In the genomic region with DNA sequence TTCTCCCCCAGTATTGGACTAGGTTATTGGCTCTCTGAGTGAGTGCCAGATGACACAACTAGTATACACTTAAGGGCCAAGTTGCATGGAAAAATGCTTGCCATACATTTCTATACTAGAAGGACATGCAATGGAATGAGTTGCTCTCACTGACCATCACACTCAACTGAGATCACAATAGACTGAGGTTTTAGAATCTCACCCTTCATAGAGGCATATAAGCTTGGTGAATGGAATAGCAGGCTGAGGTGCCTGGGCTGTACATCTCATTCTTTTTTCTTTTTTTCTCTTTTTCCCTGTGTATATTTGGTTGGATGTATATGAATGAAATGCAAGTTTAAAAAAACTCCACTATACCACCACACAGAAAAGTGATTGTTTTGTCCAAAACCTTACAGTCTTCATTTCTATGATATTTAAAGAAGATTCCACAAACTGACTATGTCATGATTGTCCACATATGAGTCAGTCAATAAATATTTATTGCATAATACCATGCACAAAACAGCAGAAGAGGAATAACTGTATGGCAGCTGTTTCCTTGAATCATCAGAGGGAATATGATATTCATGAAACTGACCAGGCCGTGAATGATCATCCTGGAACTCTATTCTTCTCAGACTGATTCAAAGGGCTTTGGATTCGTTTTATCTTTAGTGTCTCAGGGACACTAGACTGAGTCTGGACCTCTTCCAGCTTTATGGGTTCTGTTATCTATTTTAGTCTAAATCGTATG, we compare ENCODE assay signal across 12 cellular contexts.
DNase-seq lines count a peak whose midpoint lies in the region; ATAC-seq and TF ChIP-seq lines count a peak whose summit lies in the region.
"Had no signal": no experiment of that assay in that cellular context is flagged by ENCODE, and none has a peak within 500 bp of the region (broad histone marks: within the 10 kb centered on the region; RNA-seq: fewer than 3 reads in every experiment).

No MANE protein-coding gene starts in this region.

- H3K36me3 ChIP-seq in Panc1 (ENCODE audit: control insufficient read depth, insufficient read depth, low read length) (no peaks in the 10 kb centered on the region), psoas muscle (ENCODE audit: insufficient read depth in 1 of 2, low read depth in 1 of 2) (no peaks in the 10 kb centered on the region), GM23338 (ENCODE audit: insufficient read depth) (no peaks in the 10 kb centered on the region)

- H2AFZ ChIP-seq in GM23338 = no peak overlapping the region

- H3K4me1 Mint-ChIP-seq in GM23338 = no peaks in the 10 kb centered on the region

- no peak overlapping the region for H3K4me2 ChIP-seq in GM23338

- H3K79me2 ChIP-seq in GM23338 (replicated peaks; ENCODE audit: insufficient read depth) = no peaks in the 10 kb centered on the region

- no peak overlapping the region for H3K27ac Mint-ChIP-seq in GM23338

- CTCF ChIA-PET in Panc1 (lab: Charles Lee) = interaction anchor here (0.5 kb wide), 1 partner anchor 30 kb away, joined by 10 read pairs; no protein-coding TSS in a partner anchor

- TF ChIP-seq CTCF in Panc1 (IDR thresholded peaks at IDR 0.05) = no peak
- no peak for TF ChIP-seq CTCF in psoas muscle (IDR thresholded peaks at IDR 0.05)
- TF ChIP-seq CTCF in GM23338 (conservative IDR thresholded peaks at IDR 0.05; ENCODE audit: low read depth in 2 of 2) = no peak

- in situ Hi-C loops in Panc1 (cut with HindIII; ENCODE audit: low pct_unique_long_range_greater_than_20kb, low sequenced_read_pairs) = no loop called here

- WGBS in psoas muscle, 3 donors = 21 to 32% (median 24%) methylated on average over 3 of the region's 3 CpGs

- H3K4me3 ChIP-seq in Panc1 (ENCODE audit: low read depth in 2 of 2, low read length in 2 of 2) (no peak overlapping the region), psoas muscle (no peak overlapping the region), GM23338 (no peak overlapping the region)
- H3K4me3 ChIP-seq: uterus had no signal

- H3K27ac ChIP-seq in Panc1 (ENCODE audit: low read length) (no peak overlapping the region; the same call in 1 of the 2 replicates), psoas muscle (no peak overlapping the region), GM23338 (ENCODE audit: low read depth) (no peak overlapping the region)
- H3K27ac ChIP-seq: uterus had no signal

- H3K9me3 Mint-ChIP-seq in GM23338 = no peaks in the 10 kb centered on the region
- H3K9me3 Mint-ChIP-seq: natural killer cell treated with Interleukin-12 subunit alpha and Interleukin-12 subunit beta and Interleukin-15 and Interleukin-18, amount 100 ng/mL, for 72 hours had no signal

- no TSS peak for BruUV-seq in Panc1 (replicated peaks; lab: Mats Ljungman, UMichigan)

- H3K27me3 ChIP-seq in Panc1 (ENCODE audit: control insufficient read depth, insufficient read depth, low read length) = no peaks in the 10 kb centered on the region
- no peaks in the 10 kb centered on the region for H3K27me3 ChIP-seq in psoas muscle (ENCODE audit: insufficient read depth in 3 of 3, low read length in 2 of 3)
- no peaks in the 10 kb centered on the region for H3K27me3 ChIP-seq in GM23338 (ENCODE audit: insufficient read depth)
- H3K27me3 ChIP-seq: uterus had no signal

- no peak overlapping the region for H3K4me3 Mint-ChIP-seq in GM23338
- H3K4me3 Mint-ChIP-seq: natural killer cell treated with Interleukin-12 subunit alpha and Interleukin-12 subunit beta and Interleukin-15 and Interleukin-18, amount 100 ng/mL, for 72 hours had no signal

- POLR2A ChIA-PET in Panc1 (lab: Charles Lee) = no interaction called here

- H3K9me3 ChIP-seq in Panc1 (ENCODE audit: control insufficient read depth, insufficient read depth, low read depth, low read length) (no peaks in the 10 kb centered on the region), psoas muscle (no peaks in the 10 kb centered on the region)
- H3K9me3 ChIP-seq: uterus had no signal

- ATAC-seq in Panc1 (0 out of 2 replicates have a peak, but pooled peaks have one; percentile 36), psoas muscle (peak; percentile 58 to 72 (median 62)), GM23338 (no peak), HG03097 (IDR thresholded peaks at IDR 0.05; ENCODE audit: low FRiP score, unreplicated experiment) (no peak)
- ATAC-seq: natural killer cell treated with Interleukin-12 subunit alpha and Interleukin-12 subunit beta and Interleukin-15 and Interleukin-18, amount 100 ng/mL, for 72 hours had no signal

- intact Hi-C loops in Panc1 (cut with micrococcal nuclease; ENCODE audit: unreplicated experiment) (loop anchor here (10.0 kb wide), 1 partner anchor 471 kb away; no protein-coding TSS in a partner anchor), psoas muscle (cut with DNase I) (loop anchor here in 1 of 2 donors (5.0 to 10.0 kb wide), 3 partner anchors 153 to 341 kb away; a partner anchor contains a TSS)

- H3K36me3 Mint-ChIP-seq in GM23338 (ENCODE audit: low read depth) = no peaks in the 10 kb centered on the region
- H3K36me3 Mint-ChIP-seq: natural killer cell treated with Interleukin-12 subunit alpha and Interleukin-12 subunit beta and Interleukin-15 and Interleukin-18, amount 100 ng/mL, for 72 hours had no signal

- peaks cover 5% of the 10 kb centered on the region for H3K27me3 Mint-ChIP-seq in GM23338 (ENCODE audit: insufficient read depth, low read depth, poor library complexity)
- H3K27me3 Mint-ChIP-seq: natural killer cell treated with Interleukin-12 subunit alpha and Interleukin-12 subunit beta and Interleukin-15 and Interleukin-18, amount 100 ng/mL, for 72 hours had no signal

- H3K4me1 ChIP-seq in Panc1 (ENCODE audit: control insufficient read depth, insufficient read depth, low read length) (no peaks in the 10 kb centered on the region; the same call in 1 of the 2 replicates), psoas muscle (no peaks in the 10 kb centered on the region), GM23338 (ENCODE audit: insufficient read depth) (no peaks in the 10 kb centered on the region)
- H3K4me1 ChIP-seq: uterus had no signal

- no peaks in the 10 kb centered on the region for H4K20me1 ChIP-seq in GM23338 (replicated peaks; ENCODE audit: insufficient read depth)

- H3F3A ChIP-seq in GM23338 (replicated peaks; ENCODE audit: low read depth) = no peaks in the 10 kb centered on the region

- H3K9me2 ChIP-seq in GM23338 (ENCODE audit: insufficient read depth) = no peaks in the 10 kb centered on the region

- DNase-seq in ELR (ENCODE audit: low read depth) (peak; percentile 97), Panc1 (ENCODE audit: low read depth, low spot score) (no peak), epidermal melanocyte (ENCODE audit: insufficient read length, low spot score) (peak; percentile 65), psoas muscle (no peak), cerebellum (ENCODE audit: low spot score) (no peak), GM23338 (ENCODE audit: low spot score) (no peak)
- DNase-seq in stimulated activated CD4-positive, alpha-beta T cell treated with anti-CD3 and anti-CD28 coated beads, Interleukin-4, amount 100 ng/mL, for 1 hour = no peak
- DNase-seq: activated CD4-positive, alpha-beta T cell treated with anti-CD3 and anti-CD28 coated beads for 4 hours; head of caudate nucleus; uterus had no signal

TF ChIP-seq in GM23338, 12 proteins besides CTCF, POLR2A, EP300 and RAD21 (continues in another document):
- no peak for TF ChIP-seq POLR2AphosphoS5 (IDR thresholded peaks at IDR 0.05; ENCODE audit: low read depth)
- no peak for TF ChIP-seq CREB1 (CRISPR knock-in tag; IDR thresholded peaks at IDR 0.05; ENCODE audit: low read depth)
- TF ChIP-seq JUNB (IDR thresholded peaks at IDR 0.05; ENCODE audit: unreplicated experiment) = no peak
- no peak for TF ChIP-seq EZH2 (IDR thresholded peaks at IDR 0.05; ENCODE audit: low read depth, unreplicated experiment)
- no peak for TF ChIP-seq EZH2phosphoT487 (IDR thresholded peaks at IDR 0.05; ENCODE audit: unreplicated experiment)
- TF ChIP-seq ZNF331 (CRISPR knock-in tag; IDR thresholded peaks at IDR 0.05; ENCODE audit: low read depth) = no peak
- TF ChIP-seq STAT1 (IDR thresholded peaks at IDR 0.05; ENCODE audit: unreplicated experiment) = no peak
- TF ChIP-seq, protein P1, sequence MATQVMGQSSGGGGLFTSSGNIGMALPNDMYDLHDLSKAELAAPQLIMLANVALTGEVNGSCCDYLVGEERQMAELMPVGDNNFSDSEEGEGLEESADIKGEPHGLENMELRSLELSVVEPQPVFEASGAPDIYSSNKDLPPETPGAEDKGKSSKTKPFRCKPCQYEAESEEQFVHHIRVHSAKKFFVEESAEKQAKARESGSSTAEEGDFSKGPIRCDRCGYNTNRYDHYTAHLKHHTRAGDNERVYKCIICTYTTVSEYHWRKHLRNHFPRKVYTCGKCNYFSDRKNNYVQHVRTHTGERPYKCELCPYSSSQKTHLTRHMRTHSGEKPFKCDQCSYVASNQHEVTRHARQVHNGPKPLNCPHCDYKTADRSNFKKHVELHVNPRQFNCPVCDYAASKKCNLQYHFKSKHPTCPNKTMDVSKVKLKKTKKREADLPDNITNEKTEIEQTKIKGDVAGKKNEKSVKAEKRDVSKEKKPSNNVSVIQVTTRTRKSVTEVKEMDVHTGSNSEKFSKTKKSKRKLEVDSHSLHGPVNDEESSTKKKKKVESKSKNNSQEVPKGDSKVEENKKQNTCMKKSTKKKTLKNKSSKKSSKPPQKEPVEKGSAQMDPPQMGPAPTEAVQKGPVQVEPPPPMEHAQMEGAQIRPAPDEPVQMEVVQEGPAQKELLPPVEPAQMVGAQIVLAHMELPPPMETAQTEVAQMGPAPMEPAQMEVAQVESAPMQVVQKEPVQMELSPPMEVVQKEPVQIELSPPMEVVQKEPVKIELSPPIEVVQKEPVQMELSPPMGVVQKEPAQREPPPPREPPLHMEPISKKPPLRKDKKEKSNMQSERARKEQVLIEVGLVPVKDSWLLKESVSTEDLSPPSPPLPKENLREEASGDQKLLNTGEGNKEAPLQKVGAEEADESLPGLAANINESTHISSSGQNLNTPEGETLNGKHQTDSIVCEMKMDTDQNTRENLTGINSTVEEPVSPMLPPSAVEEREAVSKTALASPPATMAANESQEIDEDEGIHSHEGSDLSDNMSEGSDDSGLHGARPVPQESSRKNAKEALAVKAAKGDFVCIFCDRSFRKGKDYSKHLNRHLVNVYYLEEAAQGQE (IDR thresholded peaks at IDR 0.05; ENCODE audit: unreplicated experiment) = no peak

Comparison
In these comparisons a context has a peak if more than half of its experiments do, and no peak if none do; other contexts are left out.
1. DNase-seq: peak in ELR (single experiment) and epidermal melanocyte (single experiment); none in Panc1 (single experiment), psoas muscle (0 of 2), cerebellum (single experiment), stimulated activated CD4-positive, alpha-beta T cell treated with anti-CD3 and anti-CD28 coated beads, Interleukin-4, amount 100 ng/mL, for 1 hour (single experiment) and GM23338 (single experiment).
2. ATAC-seq: peak in Panc1 (single experiment) and psoas muscle (4 of 4); none in GM23338 (single experiment) and HG03097 (single experiment).